Comparison of ENCODE assay signal across 8 cellular contexts in the genomic region with DNA sequence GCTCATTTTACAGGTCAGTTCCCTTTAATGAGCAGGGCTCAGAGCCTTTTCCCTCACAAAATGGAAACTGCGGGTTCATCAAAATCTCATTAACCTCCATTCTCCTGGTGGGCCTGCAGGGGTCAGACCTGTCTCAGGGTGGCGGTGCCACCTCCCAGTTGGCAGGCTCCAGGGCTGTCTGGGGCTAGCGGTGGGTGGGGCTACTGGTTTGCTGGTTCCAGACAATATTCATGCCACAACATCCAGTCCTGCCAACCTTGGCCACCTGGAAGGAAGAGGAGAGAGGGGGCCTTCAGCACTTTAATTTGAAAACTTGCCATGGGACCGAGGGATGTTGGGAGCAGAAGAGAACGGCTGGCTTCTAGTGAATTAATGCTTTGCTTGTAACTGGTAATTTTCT. TPM values are rescaled to one million over a fixed set of nuclear protein-coding genes. Genes with fewer than 3 reads are reported as not detected.
DNase-seq lines count a peak whose midpoint lies in the region; ATAC-seq and TF ChIP-seq lines count a peak whose summit lies in the region.

No MANE protein-coding gene starts in this region.

- H3K9me3 Mint-ChIP-seq in osteocyte (ENCODE audit: unreplicated experiment) = no peaks in the 10 kb centered on the region

- no peaks in the 10 kb centered on the region for H3K36me3 Mint-ChIP-seq in osteocyte (ENCODE audit: unreplicated experiment)

- no peaks in the 10 kb centered on the region for H3K4me1 Mint-ChIP-seq in osteocyte (ENCODE audit: unreplicated experiment)

- H3K4me3 Mint-ChIP-seq in osteocyte (ENCODE audit: unreplicated experiment) = no peak overlapping the region

- no peak for TF ChIP-seq EP300 in esophagus muscularis mucosa (IDR thresholded peaks at IDR 0.05)

- no peaks in the 10 kb centered on the region for H3K4me1 ChIP-seq in esophagus muscularis mucosa

- H3K27ac Mint-ChIP-seq in osteocyte (ENCODE audit: unreplicated experiment) = no peak overlapping the region

- no peak for TF ChIP-seq POLR2A in esophagus muscularis mucosa (IDR thresholded peaks at IDR 0.05; ENCODE audit: low read depth)

- TF ChIP-seq CTCF in esophagus muscularis mucosa (IDR thresholded peaks at IDR 0.05) (peak in 2 of 3 experiments; percentile 14 to 30), osteocyte (IDR thresholded peaks at IDR 0.05) (peak; percentile 41)

- ATAC-seq in GM18520 (IDR thresholded peaks at IDR 0.05; ENCODE audit: unreplicated experiment) = no peak

- H3K27ac ChIP-seq in esophagus muscularis mucosa (replicated peaks in 1 of 4) = no peak overlapping the region

- in situ Hi-C loops in SK-MEL-5 (cut with HindIII; ENCODE audit: low pct_unique_long_range_greater_than_20kb, low sequenced_read_pairs) = no loop called here

- 35% methylated on average over 4 of the region's 5 CpGs for WGBS in esophagus muscularis mucosa

- peak; percentile 1 for DNase-seq in CMK (ENCODE audit: low read depth)
- peak; percentile 41 for DNase-seq in HK-2 (ENCODE audit: unreplicated experiment)
- peak; percentile 78 for DNase-seq in SK-MEL-5 (ENCODE audit: low read depth, low spot score)
- DNase-seq in esophagus muscularis mucosa (ENCODE audit: extremely low spot score) = no peak
- DNase-seq in osteocyte (ENCODE audit: extremely low spot score, unreplicated experiment) = no peak
- DNase-seq in mesenteric fat pad (ENCODE audit: low spot score) = no peak
- no peak for DNase-seq in NCI-H1048 (lab: John Stamatoyannopoulos, UW)

- peaks cover 0 to 26% (median 0%) of the 10 kb centered on the region in 4 donors for H3K27me3 ChIP-seq in esophagus muscularis mucosa

- H3K27me3 Mint-ChIP-seq in osteocyte (ENCODE audit: unreplicated experiment) = peaks cover 69% of the 10 kb centered on the region

- H3K9me3 ChIP-seq in esophagus muscularis mucosa = no peaks in the 10 kb centered on the region

- no peaks in the 10 kb centered on the region for H3K36me3 ChIP-seq in esophagus muscularis mucosa

- intact Hi-C loops in esophagus muscularis mucosa (cut with DNase I) = no loop called here

- H3K4me3 ChIP-seq in esophagus muscularis mucosa = no peak overlapping the region

RNA-seq across cellular contexts. Expression of gene CTNNBL1, which starts 41.9 kb away (rescaled TPM):
- total RNA-seq in SK-MEL-5 (2014; rRNA removed; shearing (Covaris generic)) = 38.7 and 41.5 TPM in 2 replicates
- polyA plus RNA-seq in SK-MEL-5 (2015; cell fraction: cytosol; rRNA removed) = 43.8 and 43.9 TPM in 2 replicates
- 18.6 and 23.0 TPM in 2 replicates for polyA plus RNA-seq in SK-MEL-5 (2015; cell fraction: nucleus; rRNA removed)
- total RNA-seq in esophagus muscularis mucosa (10 to 100 TPM; 40.4 to 54.3 (median 44.7) TPM), osteocyte (43.4 and 52.5 TPM in 2 replicates), mesenteric fat pad (51.8 TPM)

Comparison
In these comparisons a context has a peak if more than half of its experiments do, and no peak if none do; other contexts are left out.
1. DNase-seq: peak in CMK (single experiment), HK-2 (single experiment) and SK-MEL-5 (single experiment); none in esophagus muscularis mucosa (single experiment), osteocyte (single experiment), mesenteric fat pad (single experiment) and NCI-H1048 (single experiment).